24 cellular contexts compared by ENCODE assay signal in the genomic region with DNA sequence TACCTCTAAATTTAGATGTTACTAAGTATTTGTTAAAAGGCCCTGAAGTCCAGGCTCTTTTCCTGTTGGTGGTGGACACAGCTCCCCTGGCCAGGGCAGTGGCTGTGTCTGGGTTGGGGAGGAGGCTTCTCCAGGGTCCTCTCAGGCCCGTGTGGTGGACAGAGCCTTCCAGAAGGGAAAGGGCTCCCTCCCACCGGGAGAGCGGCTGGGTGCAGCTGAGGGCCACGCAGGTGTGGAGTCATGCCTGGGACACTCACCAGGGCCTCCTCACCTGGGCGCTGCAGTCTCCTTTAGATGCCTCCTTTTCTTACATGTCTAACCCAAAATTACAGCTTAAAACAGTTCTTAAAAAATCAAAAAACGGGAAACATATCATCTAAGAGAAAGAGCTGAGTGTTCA.
"Had no signal": no experiment of that assay in that cellular context is flagged by ENCODE, and none has a peak within 500 bp of the region (broad histone marks: within the 10 kb centered on the region; RNA-seq: fewer than 3 reads in every experiment).

No MANE protein-coding gene starts in this region.

- DNase-seq: effector CD8-positive, alpha-beta T cell; effector memory CD8-positive, alpha-beta T cell; endodermal cell; foreskin keratinocyte; heart left ventricle; hypothalamus; immature natural killer cell; islet precursor cell; left cardiac atrium; left ventricle myocardium superior; mammary epithelial cell; mesendoderm; midbrain; naive thymus-derived CD4-positive, alpha-beta T cell had no signal

- ATAC-seq: effector memory CD8-positive, alpha-beta T cell; foreskin keratinocyte; gastroesophageal sphincter; heart left ventricle; left cardiac atrium; left lung; left ventricle myocardium superior; naive thymus-derived CD4-positive, alpha-beta T cell had no signal

- H3K4me2 ChIP-seq: hepatocyte had no signal

- H3K27me3 ChIP-seq: foreskin keratinocyte had no signal

- H3K4me3 ChIP-seq: coronary artery, esophagus muscularis mucosa, gastroesophageal sphincter, heart left ventricle, hepatocyte, left lung, lung had no signal

- H3K4me1 ChIP-seq: foreskin keratinocyte, heart left ventricle, left lung had no signal

- H3K27ac ChIP-seq: coronary artery, esophagus muscularis mucosa, foreskin keratinocyte, gastroesophageal sphincter, heart left ventricle, hepatocyte, left lung had no signal

- FAIRE-seq: colon, endometrium, endothelial cell of umbilical vein, frontal cortex had no signal

- H3K36me3 ChIP-seq: esophagus muscularis mucosa, gastroesophageal sphincter, heart left ventricle, left lung had no signal

- H2AFZ ChIP-seq: hepatocyte had no signal

- H3K9me3 ChIP-seq: esophagus muscularis mucosa, gastroesophageal sphincter, heart left ventricle, left lung had no signal
